8 cellular contexts compared by ENCODE assay signal in the genomic region with DNA sequence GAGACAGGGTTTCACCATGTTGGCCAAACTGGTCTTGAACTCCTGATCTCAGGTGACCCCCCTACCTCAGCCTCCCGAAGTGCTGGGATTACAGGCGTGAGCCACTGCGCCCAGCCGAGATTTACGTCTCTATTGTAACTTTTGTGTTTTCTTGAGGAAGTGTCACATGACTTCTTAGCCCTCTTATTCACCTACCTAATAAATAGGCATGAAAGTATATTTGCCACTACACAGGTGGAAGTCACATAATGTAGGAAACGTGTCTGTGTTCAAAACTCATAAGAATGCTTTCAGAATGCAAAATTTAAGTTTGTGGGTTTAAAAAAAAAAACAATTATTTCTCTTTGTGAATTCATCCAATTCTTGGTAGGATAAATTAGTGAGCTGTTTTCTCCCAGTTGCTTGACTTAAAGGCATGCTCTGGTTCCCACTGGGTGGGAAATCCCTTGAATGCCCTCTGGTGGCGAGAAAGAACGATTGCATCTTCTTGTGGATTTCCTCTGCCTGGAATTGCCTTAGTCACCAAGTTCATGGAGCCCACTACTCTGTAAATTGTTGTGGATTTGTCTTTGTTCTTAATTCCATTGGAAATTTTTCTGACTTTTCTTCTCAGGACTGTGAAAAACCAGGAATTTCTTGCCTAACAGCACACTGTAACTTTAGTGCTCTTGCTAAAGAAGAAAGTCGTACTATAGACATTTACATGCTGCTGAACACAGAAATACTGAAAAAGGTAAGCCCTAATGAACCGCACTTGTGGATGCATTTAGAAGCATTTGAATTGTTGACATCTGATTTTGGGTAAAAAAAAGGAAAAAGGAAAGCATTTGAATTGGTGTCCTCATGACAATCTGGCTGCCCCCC.
DNase-seq lines count a peak whose midpoint lies in the region; ATAC-seq and TF ChIP-seq lines count a peak whose summit lies in the region.

No MANE protein-coding gene starts in this region.

- H4K91ac ChIP-seq in IMR-90 (ENCODE audit: insufficient read depth, low read depth, low read length), result no peak overlapping the region

- in situ Hi-C loops in GM13976 (cut with MboI; ENCODE audit: low sequenced_read_pairs, unreplicated experiment) (no loop called here), IMR-90 (cut with MboI; ENCODE audit: low sequenced_read_pairs) (no loop called here)

- no peak overlapping the region for H2BK5ac ChIP-seq in IMR-90 (ENCODE audit: low read depth, low read length, poor library complexity, severe bottlenecking)

- no peak overlapping the region for H2AK9ac ChIP-seq in IMR-90 (replicated peaks; ENCODE audit: low read depth, low read length, poor library complexity)

- no peak overlapping the region for H2AK5ac ChIP-seq in IMR-90 (ENCODE audit: low read depth, low read length)

- H3K36me3 ChIP-seq in BE2C (no peaks in the 10 kb centered on the region), IMR-90 (ENCODE audit: control insufficient read depth, insufficient read depth, low read length) (no peaks in the 10 kb centered on the region), OCI-LY3 (replicated peaks; ENCODE audit: low read depth, low read length) (no peaks in the 10 kb centered on the region)

- H3K36me3 Mint-ChIP-seq in chondrocyte (ENCODE audit: low read depth), result peaks cover 4% of the 10 kb centered on the region
- H3K36me3 Mint-ChIP-seq in type B pancreatic cell, result peaks cover 28% of the 10 kb centered on the region

- peaks cover 53% of the 10 kb centered on the region for H3K27me3 Mint-ChIP-seq in chondrocyte (ENCODE audit: low read depth)
- no peaks in the 10 kb centered on the region for H3K27me3 Mint-ChIP-seq in type B pancreatic cell

- peak; percentile 77 for TF ChIP-seq CTCF in BE2C (IDR thresholded peaks at IDR 0.05; ENCODE audit: low read depth, low read length)
- TF ChIP-seq CTCF in GM13976 (IDR thresholded peaks at IDR 0.05; ENCODE audit: borderline replicate concordance, control extremely low read depth, extremely low read depth, insufficient read depth, missing control alignments), result peak; percentile 73
- TF ChIP-seq CTCF in IMR-90 (conservative IDR thresholded peaks at IDR 0.05; ENCODE audit: low read depth, low read length), result peak; percentile 84
- peak; percentile 94 for TF ChIP-seq CTCF in OCI-LY3 (IDR thresholded peaks at IDR 0.05; ENCODE audit: low read depth, low read length)
- TF ChIP-seq CTCF in chondrocyte (IDR thresholded peaks at IDR 0.05), result peak; percentile 93
- TF ChIP-seq CTCF in type B pancreatic cell (conservative IDR thresholded peaks at IDR 0.05), result peak; percentile 94

- no peak overlapping the region for H4K5ac ChIP-seq in IMR-90 (ENCODE audit: low read depth, low read length)

- CTCF ChIA-PET in IMR-90 (lab: Yijun Ruan, JAX), result interaction anchor here (0.6 to 0.8 kb wide), 4 partner anchors 8 to 604 kb away, joined by 3 to 7 read pairs (median 4); no protein-coding TSS in a partner anchor

- TF ChIP-seq POLR2A in IMR-90 (IDR thresholded peaks at IDR 0.05; ENCODE audit: low read depth, low read length), result no peak

- WGBS in IMR-90 (ENCODE audit: extremely low coverage in 2 of 2, insufficient read length in 1 of 2), 2 experiments, result 40% methylated on average over 2 of the region's 10 CpGs; no CpG with 5 or more reads in 1 of the 2 experiments

- TF ChIP-seq RAD21 in IMR-90 (IDR thresholded peaks at IDR 0.05; ENCODE audit: low read length), result peak; percentile 74

- H3K4me3 Mint-ChIP-seq in chondrocyte (ENCODE audit: unreplicated experiment) (no peak overlapping the region), type B pancreatic cell (no peak overlapping the region)

- dilution Hi-C loops in IMR-90 (cut with HindIII; ENCODE audit: low sequenced_read_pairs, unreplicated experiment), result no loop called here

- H4K8ac ChIP-seq in IMR-90 (ENCODE audit: low read depth in 2 of 2, low read length in 2 of 2), result no peak overlapping the region

- no peaks in the 10 kb centered on the region for H3K79me1 ChIP-seq in IMR-90 (ENCODE audit: low read depth in 1 of 2, low read length in 2 of 2)

- H3K23ac ChIP-seq in IMR-90 (ENCODE audit: low read depth, low read length), result no peak overlapping the region

- no peak overlapping the region for H2BK20ac ChIP-seq in IMR-90 (ENCODE audit: low read depth, low read length)

- no peak overlapping the region for H3K18ac ChIP-seq in IMR-90 (ENCODE audit: low read depth, low read length)

- no peak overlapping the region for H3K4ac ChIP-seq in IMR-90 (ENCODE audit: low read depth, low read length)

- H3K4me1 ChIP-seq in BE2C (no peaks in the 10 kb centered on the region), IMR-90 (ENCODE audit: control insufficient read depth, insufficient read depth, low read length) (peaks cover 3% of the 10 kb centered on the region; the same call in 1 of the 2 replicates), OCI-LY3 (ENCODE audit: low read length) (no peaks in the 10 kb centered on the region; the same call in 1 of the 2 replicates)

- H3K9ac ChIP-seq in IMR-90 (ENCODE audit: low read depth, low read length) (no peak overlapping the region), OCI-LY3 (ENCODE audit: low read length) (no peak overlapping the region)

- H3K79me2 ChIP-seq in OCI-LY3 (ENCODE audit: low read length), result no peaks in the 10 kb centered on the region

- BruUV-seq in IMR-90 (replicated peaks; lab: Mats Ljungman, UMichigan), result no TSS peak

- H3K9me1 ChIP-seq in IMR-90 (ENCODE audit: insufficient read depth, low read length), result 0 out of 2 replicates have a peak, but pooled peaks cover 5% of the 10 kb centered on the region

- DNase-seq in BE2C, result peak; percentile 20
- peak; percentile 74 for DNase-seq in GM13976 (ENCODE audit: low spot score)
- DNase-seq in IMR-90, result peak; percentile 82
- DNase-seq in chondrocyte (ENCODE audit: low spot score), result no peak
- DNase-seq in left lobe of liver (ENCODE audit: low spot score), result no peak
- DNase-seq in type B pancreatic cell (ENCODE audit: extremely low spot score, unreplicated experiment), result no peak

- no peak overlapping the region for H3K4me2 ChIP-seq in IMR-90 (ENCODE audit: low read depth, low read length)
- no peak overlapping the region for H3K4me2 ChIP-seq in OCI-LY3 (ENCODE audit: low read length)

- H3K14ac ChIP-seq in IMR-90 (replicated peaks; ENCODE audit: low read depth, low read length), result no peak overlapping the region

- H3K4me1 Mint-ChIP-seq in chondrocyte (ENCODE audit: low read depth) (peaks cover 8% of the 10 kb centered on the region), type B pancreatic cell (ENCODE audit: unreplicated experiment) (peaks cover 5% of the 10 kb centered on the region)

- no peaks in the 10 kb centered on the region; the same call in 1 of the 2 replicates for H4K20me1 ChIP-seq in IMR-90 (ENCODE audit: insufficient read depth, low read length)
- H4K20me1 ChIP-seq in OCI-LY3 (ENCODE audit: insufficient read depth, low read length), result no peaks in the 10 kb centered on the region

- H3K56ac ChIP-seq in IMR-90 (ENCODE audit: extremely low read depth, insufficient read depth, low read length), result no peak overlapping the region

- H3K9me3 ChIP-seq in BE2C (no peaks in the 10 kb centered on the region), IMR-90 (ENCODE audit: control insufficient read depth, insufficient read depth, low read length) (0 out of 2 replicates have a peak, but pooled peaks cover 2% of the 10 kb centered on the region), OCI-LY3 (ENCODE audit: insufficient read depth, low read length) (peaks cover 6% of the 10 kb centered on the region)

- no peak overlapping the region for H3K27ac Mint-ChIP-seq in chondrocyte (ENCODE audit: unreplicated experiment)
- no peak overlapping the region for H3K27ac Mint-ChIP-seq in type B pancreatic cell

- no peak overlapping the region for H3K4me3 ChIP-seq in BE2C (ENCODE audit: low read depth, low read length)
- H3K4me3 ChIP-seq in IMR-90 (ENCODE audit: insufficient read depth, low read depth, low read length), result no peak overlapping the region
- H3K4me3 ChIP-seq in OCI-LY3 (ENCODE audit: low read length), result no peak overlapping the region

- H2AFZ ChIP-seq in IMR-90 (replicated peaks; ENCODE audit: low read length, poor library complexity) (no peak overlapping the region), OCI-LY3 (ENCODE audit: low read depth, low read length) (no peak overlapping the region)

- POLR2A ChIA-PET in IMR-90 (lab: Charles Lee; ENCODE audit: unreplicated experiment), result interaction anchor here (0.6 kb wide), 1 partner anchor 305 kb away, joined by 3 read pairs; no protein-coding TSS in a partner anchor

- H2BK120ac ChIP-seq in IMR-90 (ENCODE audit: low read depth, low read length), result no peak overlapping the region

- H3K9me3 Mint-ChIP-seq in chondrocyte (ENCODE audit: low read depth), result peaks cover 5% of the 10 kb centered on the region
- peaks cover 4% of the 10 kb centered on the region for H3K9me3 Mint-ChIP-seq in type B pancreatic cell

- peak; percentile 94 for ATAC-seq in IMR-90 (ENCODE audit: low read depth)
- ATAC-seq in left lobe of liver, result peak; percentile 94
- no peak for ATAC-seq in HG02938 (IDR thresholded peaks at IDR 0.05; ENCODE audit: unreplicated experiment)

- intact Hi-C loops in IMR-90 (cut with micrococcal nuclease), result loop anchor here (1.0 kb wide), 1 partner anchor 1050 kb away; no protein-coding TSS in a partner anchor

- H3K27me3 ChIP-seq in BE2C (no peaks in the 10 kb centered on the region), IMR-90 (ENCODE audit: control insufficient read depth, insufficient read depth, low read length) (peaks cover 32% of the 10 kb centered on the region), OCI-LY3 (ENCODE audit: low read depth, low read length) (peaks cover 5% of the 10 kb centered on the region; the same call in 1 of the 2 replicates)

- no peak overlapping the region for H3K27ac ChIP-seq in IMR-90 (ENCODE audit: insufficient read depth, low read length)
- H3K27ac ChIP-seq in OCI-LY3 (ENCODE audit: low read length), result no peak overlapping the region

- H2BK15ac ChIP-seq in IMR-90 (ENCODE audit: low read depth, low read length), result no peak overlapping the region

TF ChIP-seq in IMR-90, 13 proteins besides CTCF, POLR2A, EP300 and RAD21:
- TF ChIP-seq FOS (IDR thresholded peaks at IDR 0.05; ENCODE audit: low read depth, low read length) (no peak), SMC3 (IDR thresholded peaks at IDR 0.05; ENCODE audit: low read depth, low read length) (peak; percentile 78)

Comparison
In these comparisons a context has a peak if more than half of its experiments do, and no peak if none do; other contexts are left out.
1. DNase-seq: peak in BE2C (single experiment), GM13976 (single experiment) and IMR-90 (single experiment); none in chondrocyte (single experiment), left lobe of liver (single experiment) and type B pancreatic cell (single experiment).
2. Peak in every context shown above with its lines, with median percentiles within 50 percentile points of each other: CTCF ChIP-seq.